Comparison of ENCODE assay signal across 8 cellular contexts in the genomic region with DNA sequence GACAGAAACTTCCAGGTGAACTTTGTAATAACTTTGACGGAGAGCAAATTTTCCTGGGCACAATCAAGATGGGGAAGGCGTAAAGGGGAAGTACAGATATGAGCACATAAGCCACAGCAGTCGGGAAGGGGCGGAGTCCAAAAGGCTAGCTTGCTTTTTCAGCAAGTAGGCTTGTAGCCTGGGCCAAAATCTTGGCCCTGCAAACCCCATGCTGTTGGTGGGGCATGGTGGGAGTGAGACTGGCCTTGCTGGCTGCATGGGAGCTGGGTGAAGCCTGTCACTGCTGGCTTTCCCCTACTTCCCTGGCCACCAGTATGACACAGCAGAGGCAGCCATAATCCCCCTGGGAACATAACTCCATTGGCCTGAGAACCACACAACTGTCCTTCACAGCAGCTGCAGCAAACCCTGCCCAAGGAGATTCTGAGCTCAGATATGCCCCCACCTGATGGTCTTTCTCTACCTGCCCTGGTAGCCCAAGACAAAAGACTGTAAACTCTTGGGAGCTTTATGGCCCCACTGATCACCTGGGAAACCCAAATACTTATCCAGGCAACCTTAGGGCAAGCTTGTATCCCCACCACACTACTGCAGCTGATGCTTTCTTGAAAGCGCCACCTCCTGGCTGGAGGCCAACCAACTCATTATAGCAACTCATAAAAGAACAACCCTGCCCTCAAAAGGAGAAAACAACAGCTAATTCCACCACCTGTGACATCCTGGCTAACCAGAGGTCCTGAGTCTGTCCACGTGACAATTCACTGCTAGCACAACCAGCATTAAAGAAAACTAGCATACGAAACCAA. TPM values are rescaled to one million over a fixed set of nuclear protein-coding genes. Genes with fewer than 3 reads are reported as not detected.
DNase-seq lines count a peak whose midpoint lies in the region; ATAC-seq, FAIRE-seq and TF ChIP-seq lines count a peak whose summit lies in the region.

No MANE protein-coding gene starts in this region.

- peaks cover 0 to 8% (median 3%) of the 10 kb centered on the region in 7 donors for H3K9me3 Mint-ChIP-seq in CD4-positive, CD25-positive, alpha-beta regulatory T cell
- peaks cover 12 to 18% of the 10 kb centered on the region in 2 donors for H3K9me3 Mint-ChIP-seq in stimulated activated naive B cell treated with anti-CD40 and anti-IgM and Interleukin-4, amounts not matched to agents 10 μg/mL and 1 μg/mL and 100 μg/mL, for 72 hours

- TF ChIP-seq CTCF in gastroesophageal sphincter (IDR thresholded peaks at IDR 0.05) (no peak), D721Med (IDR thresholded peaks at IDR 0.05; ENCODE audit: insufficient read depth, missing control alignments) (no peak)

- WGBS in gastroesophageal sphincter (ENCODE audit: low coverage in 1 of 2), 2 donors = 97% methylated on average over 6 of the region's 7 CpGs; no CpG with 5 or more reads in 1 of the 2 donors

- no peak overlapping the region for H3K4me3 ChIP-seq in CD4-positive, CD25-positive, alpha-beta regulatory T cell (ENCODE audit: low read depth, low read length)
- H3K4me3 ChIP-seq in gastroesophageal sphincter = no peak overlapping the region

- TF ChIP-seq EP300 in gastroesophageal sphincter (IDR thresholded peaks at IDR 0.05) = no peak

- H3K27ac Mint-ChIP-seq in CD4-positive, CD25-positive, alpha-beta regulatory T cell = peak overlapping the region in 2 of 3 donors; percentile 32 to 47
- peak overlapping the region; percentile 48 for H3K27ac Mint-ChIP-seq in stimulated activated naive B cell treated with anti-CD40 and anti-IgM and Interleukin-4, amounts not matched to agents 10 μg/mL and 1 μg/mL and 100 μg/mL, for 72 hours

- peaks cover 77% of the 10 kb centered on the region for H3K36me3 Mint-ChIP-seq in CD4-positive, CD25-positive, alpha-beta regulatory T cell
- H3K36me3 Mint-ChIP-seq in stimulated activated naive B cell treated with anti-CD40 and anti-IgM and Interleukin-4, amounts not matched to agents 10 μg/mL and 1 μg/mL and 100 μg/mL, for 72 hours = peaks cover 74 to 89% of the 10 kb centered on the region in 2 donors

- H3K4me1 ChIP-seq in CD4-positive, CD25-positive, alpha-beta regulatory T cell (ENCODE audit: control insufficient read depth, insufficient read depth, low read length, poor library complexity, severe bottlenecking) = peaks cover 6% of the 10 kb centered on the region
- H3K4me1 ChIP-seq in gastroesophageal sphincter = no peaks in the 10 kb centered on the region

- H3K27me3 ChIP-seq in CD4-positive, CD25-positive, alpha-beta regulatory T cell (ENCODE audit: control insufficient read depth, insufficient read depth, low read length) = no peaks in the 10 kb centered on the region
- no peaks in the 10 kb centered on the region for H3K27me3 ChIP-seq in gastroesophageal sphincter

- no peak overlapping the region for H3K4me3 Mint-ChIP-seq in CD4-positive, CD25-positive, alpha-beta regulatory T cell
- H3K4me3 Mint-ChIP-seq in stimulated activated naive B cell treated with anti-CD40 and anti-IgM and Interleukin-4, amounts not matched to agents 10 μg/mL and 1 μg/mL and 100 μg/mL, for 72 hours = no peak overlapping the region

- no peaks in the 10 kb centered on the region for H3K9me3 ChIP-seq in CD4-positive, CD25-positive, alpha-beta regulatory T cell (ENCODE audit: control insufficient read depth in 2 of 2, low read length in 2 of 2)
- no peaks in the 10 kb centered on the region for H3K9me3 ChIP-seq in gastroesophageal sphincter

- peaks cover 49% of the 10 kb centered on the region for H3K36me3 ChIP-seq in CD4-positive, CD25-positive, alpha-beta regulatory T cell (ENCODE audit: control insufficient read depth, insufficient read depth, low read length)
- H3K36me3 ChIP-seq in gastroesophageal sphincter = peaks cover 14 to 62% of the 10 kb centered on the region in 2 donors

- H3K4me1 Mint-ChIP-seq in CD4-positive, CD25-positive, alpha-beta regulatory T cell = peaks cover 26 to 45% (median 28%) of the 10 kb centered on the region in 4 donors
- peaks cover 28 to 42% of the 10 kb centered on the region in 2 donors for H3K4me1 Mint-ChIP-seq in stimulated activated naive B cell treated with anti-CD40 and anti-IgM and Interleukin-4, amounts not matched to agents 10 μg/mL and 1 μg/mL and 100 μg/mL, for 72 hours

- peak in 1 of 3 donors; percentile 27 for DNase-seq in CD4-positive, CD25-positive, alpha-beta regulatory T cell
- DNase-seq in MV-4-11 (lab: John Stamatoyannopoulos, UW) (peak; percentile 92), foreskin melanocyte (no peak), D721Med (ENCODE audit: insufficient read length, low spot score) (no peak)
- DNase-seq in stimulated activated naive B cell treated with anti-CD40 and anti-IgM and Interleukin-4, amounts not matched to agents 10 μg/mL and 1 μg/mL and 100 μg/mL, for 72 hours = no peak

- TF ChIP-seq POLR2A in gastroesophageal sphincter (IDR thresholded peaks at IDR 0.05) = no peak

- no peaks in the 10 kb centered on the region for H3K27me3 Mint-ChIP-seq in CD4-positive, CD25-positive, alpha-beta regulatory T cell
- H3K27me3 Mint-ChIP-seq in stimulated activated naive B cell treated with anti-CD40 and anti-IgM and Interleukin-4, amounts not matched to agents 10 μg/mL and 1 μg/mL and 100 μg/mL, for 72 hours = no peaks in the 10 kb centered on the region

- FAIRE-seq in D721Med (lab: Jason Lieb, UNC) = no peak

- H3K27ac ChIP-seq in CD4-positive, CD25-positive, alpha-beta regulatory T cell (ENCODE audit: insufficient read depth, low read length, poor library complexity, severe bottlenecking) = no peak overlapping the region
- H3K27ac ChIP-seq in gastroesophageal sphincter = peak overlapping the region in 2 of 4 donors; percentile 13 to 43

- no peak for ATAC-seq in CD4-positive, CD25-positive, alpha-beta regulatory T cell (ENCODE audit: low read depth in 2 of 2)
- ATAC-seq in GM19468 (IDR thresholded peaks at IDR 0.05; ENCODE audit: extremely low read depth, unreplicated experiment) (peak; percentile 44), gastroesophageal sphincter (peak; percentile 61), GM21423 (IDR thresholded peaks at IDR 0.05; ENCODE audit: unreplicated experiment) (no peak)
- ATAC-seq in stimulated activated naive B cell treated with anti-CD40 and anti-IgM and Interleukin-4, amounts not matched to agents 10 μg/mL and 1 μg/mL and 100 μg/mL, for 72 hours (replicated peaks) = peak in 1 of 2 donors; percentile 62

RNA-seq across cellular contexts. Expression of gene DCTN4, which starts 24.0 kb away (rescaled TPM):
- 85.8 TPM for total RNA-seq in CD4-positive, CD25-positive, alpha-beta regulatory T cell
- 10 to 100 TPM in 2 of 4 donors, 1 to 10 TPM in 2; 7.7 to 12.3 (median 9.5) TPM for polyA plus RNA-seq in CD4-positive, CD25-positive, alpha-beta regulatory T cell
- total RNA-seq in gastroesophageal sphincter = 10 to 100 TPM; 49.8 to 78.6 (median 55.2) TPM

RNA-seq across cellular contexts. Expression of gene RBM22, which starts 33.9 kb away (rescaled TPM):
- 109 TPM for total RNA-seq in CD4-positive, CD25-positive, alpha-beta regulatory T cell
- 10 to 100 TPM; 67.9 to 86.2 (median 70.3) TPM for polyA plus RNA-seq in CD4-positive, CD25-positive, alpha-beta regulatory T cell
- 10 to 100 TPM; 24.3 to 37.2 (median 32.4) TPM for total RNA-seq in gastroesophageal sphincter

RNA-seq across cellular contexts. Expression of gene SMIM3, which starts 43.8 kb away (rescaled TPM):
- total RNA-seq in CD4-positive, CD25-positive, alpha-beta regulatory T cell = 3.8 TPM
- polyA plus RNA-seq in CD4-positive, CD25-positive, alpha-beta regulatory T cell = 10 to 100 TPM in 1 of 4 donors, 1 to 10 TPM in 3; 3.7 to 12.2 (median 7.6) TPM
- 10 to 100 TPM; 35.9 to 58.3 (median 47.9) TPM for total RNA-seq in gastroesophageal sphincter

Comparison
In these comparisons a context has a peak if more than half of its experiments do, and no peak if none do; other contexts are left out.
1. ATAC-seq: peak in GM19468 (single experiment) and gastroesophageal sphincter (single experiment); none in CD4-positive, CD25-positive, alpha-beta regulatory T cell (0 of 2) and GM21423 (single experiment).